8 cellular contexts compared by ENCODE assay signal in genomic region chr3:156826896-156827882, GRCh38. TPM values are rescaled to one million over a fixed set of nuclear protein-coding genes. Genes with fewer than 3 reads are reported as not detected.
DNase-seq lines count a peak whose midpoint lies in the region; ATAC-seq, FAIRE-seq and TF ChIP-seq lines count a peak whose summit lies in the region.

No MANE protein-coding gene starts in this region.

- no peak for TF ChIP-seq POLR2A in NB4 (IDR thresholded peaks at IDR 0.05; ENCODE audit: extremely low read depth, insufficient read length)

- H3K36me3 Mint-ChIP-seq in naive thymus-derived CD8-positive, alpha-beta T cell, result no peaks in the 10 kb centered on the region

- H3K4me3 Mint-ChIP-seq in naive thymus-derived CD8-positive, alpha-beta T cell, result peak overlapping the region; percentile 88 to 98 (median 94)

- DNase-seq in NCI-H510A treated with DMSO at 0.1 percent for 48 hours (lab: John Stamatoyannopoulos, UW) (peak; percentile 73), NCI-H510A (lab: John Stamatoyannopoulos, UW) (no peak), NB4 (ENCODE audit: low read depth) (no peak), dedifferentiated amniotic fluid mesenchymal stem cell (ENCODE audit: extremely low spot score) (peak; percentile 28), NCI-H1436 treated with DMSO at 0.1 percent for 48 hours (lab: John Stamatoyannopoulos, UW) (no peak), D721Med (ENCODE audit: insufficient read length, low spot score) (no peak)
- peak in 6 of 10 donors; percentile 38 to 72 (median 57) for DNase-seq in naive thymus-derived CD8-positive, alpha-beta T cell
- no peak for DNase-seq in stimulated activated CD4-positive, alpha-beta T cell treated with anti-CD3 and anti-CD28 coated beads, Interleukin-2, amount 100 ng/mL, for 48 hours

- no peaks in the 10 kb centered on the region for H3K9me3 Mint-ChIP-seq in naive thymus-derived CD8-positive, alpha-beta T cell

- H3K4me3 ChIP-seq in NB4 (ENCODE audit: low read depth, low read length), result peak overlapping the region; percentile 90

- H3K27me3 Mint-ChIP-seq in naive thymus-derived CD8-positive, alpha-beta T cell, result no peaks in the 10 kb centered on the region

- POLR2A ChIA-PET in naive thymus-derived CD8-positive, alpha-beta T cell (lab: Charles Lee), result interaction anchor here (0.6 to 2.3 kb wide), 7 partner anchors 10 to 349 kb away, joined by 3 to 13 read pairs (median 3); partner anchors contain the start of genes CCNL1 and SSR3

- peaks cover 12 to 24% (median 18%) of the 10 kb centered on the region in 4 donors for H3K4me1 Mint-ChIP-seq in naive thymus-derived CD8-positive, alpha-beta T cell

- peak overlapping the region; percentile 91 to 99 (median 98) for H3K27ac Mint-ChIP-seq in naive thymus-derived CD8-positive, alpha-beta T cell

- no peak for FAIRE-seq in D721Med (lab: Jason Lieb, UNC)

- peak in 1 of 2 donors; percentile 67 for ATAC-seq in naive thymus-derived CD8-positive, alpha-beta T cell

- TF ChIP-seq CTCF in NB4 (IDR thresholded peaks at IDR 0.05; ENCODE audit: low read depth, low read length) (no peak), D721Med (IDR thresholded peaks at IDR 0.05; ENCODE audit: insufficient read depth, missing control alignments) (no peak)

RNA-seq across cellular contexts. Expression of gene LEKR1, which starts 1.0 kb away (rescaled TPM):
- 1 to 10 TPM; 3.0 TPM for total RNA-seq in naive thymus-derived CD8-positive, alpha-beta T cell
- 1 to 10 TPM in 1 of 3 donors, under 1 TPM in 2; 0.33 to 1.4 (median 0.67) TPM for polyA plus RNA-seq in naive thymus-derived CD8-positive, alpha-beta T cell

Comparison
In these comparisons a context has a peak if more than half of its experiments do, and no peak if none do; other contexts are left out.
1. DNase-seq: peak in NCI-H510A treated with DMSO at 0.1 percent for 48 hours (single experiment), dedifferentiated amniotic fluid mesenchymal stem cell (single experiment) and naive thymus-derived CD8-positive, alpha-beta T cell (6 of 10); none in NCI-H510A (single experiment), NB4 (single experiment), NCI-H1436 treated with DMSO at 0.1 percent for 48 hours (single experiment), D721Med (single experiment) and stimulated activated CD4-positive, alpha-beta T cell treated with anti-CD3 and anti-CD28 coated beads, Interleukin-2, amount 100 ng/mL, for 48 hours (0 of 2).